8 cellular contexts compared by ENCODE assay signal in genomic region chr19:17766543-17767131, GRCh38. TPM values are rescaled to one million over a fixed set of nuclear protein-coding genes. Genes with fewer than 3 reads are reported as not detected.
A peak's percentile ranks its signal among the peaks of the same experiment; 100 is the strongest.
DNase-seq lines count a peak whose midpoint lies in the region; ATAC-seq and TF ChIP-seq lines count a peak whose summit lies in the region.

No MANE protein-coding gene starts in this region.

- H3K27ac ChIP-seq in SJSA1 (no peak overlapping the region), duodenal mucosa (ENCODE audit: low read depth, low read length) (peak overlapping the region; percentile 17), lung (ENCODE audit: low read depth in 1 of 2, low read length in 1 of 2) (no peak overlapping the region), tibial artery (no peak overlapping the region)

- H3K9me3 ChIP-seq in SJSA1 (replicated peaks) = no peaks in the 10 kb centered on the region
- H3K9me3 ChIP-seq in duodenal mucosa (ENCODE audit: control insufficient read depth in 1 of 2, low read length in 2 of 2) = no peaks in the 10 kb centered on the region
- no peaks in the 10 kb centered on the region for H3K9me3 ChIP-seq in lung (ENCODE audit: control insufficient read depth in 2 of 2, insufficient read depth in 1 of 2, low read length in 1 of 2)
- no peaks in the 10 kb centered on the region for H3K9me3 ChIP-seq in tibial artery

- H3K4me3 ChIP-seq in SJSA1 = no peak overlapping the region
- no peak overlapping the region for H3K4me3 ChIP-seq in duodenal mucosa (ENCODE audit: low read depth in 1 of 2, low read length in 2 of 2)
- no peak overlapping the region for H3K4me3 ChIP-seq in lung
- no peak overlapping the region for H3K4me3 ChIP-seq in tibial artery

- ATAC-seq in lung (ENCODE audit: insufficient read depth, low FRiP score) (peak; percentile 51), HG03460 (IDR thresholded peaks at IDR 0.05; ENCODE audit: unreplicated experiment) (no peak)

- no peaks in the 10 kb centered on the region for H3K27me3 ChIP-seq in SJSA1 (replicated peaks)
- H3K27me3 ChIP-seq in duodenal mucosa (ENCODE audit: control insufficient read depth in 1 of 2, insufficient read depth in 2 of 2, low read length in 2 of 2) = no peaks in the 10 kb centered on the region
- no peaks in the 10 kb centered on the region for H3K27me3 ChIP-seq in lung (ENCODE audit: control insufficient read depth, insufficient read depth)
- peaks cover 0 to 27% of the 10 kb centered on the region in 2 donors for H3K27me3 ChIP-seq in tibial artery

- DNase-seq in DMS79 treated with DMSO at 0.1 percent for 48 hours (lab: John Stamatoyannopoulos, UW) (peak; percentile 33), Kasumi-1 (lab: John Stamatoyannopoulos, UW) (peak; percentile 74 to 80), SJSA1 (ENCODE audit: low read depth in 1 of 2, low spot score in 2 of 2) (peak; percentile 51 to 87), lung (ENCODE audit: low spot score) (peak; percentile 83), tibial artery (peak; percentile 70 to 85), middle frontal gyrus (ENCODE audit: extremely low spot score, low spot score) (no peak)

- peak; percentile 70 for TF ChIP-seq CTCF in lung (IDR thresholded peaks at IDR 0.05; ENCODE audit: control extremely low read depth, extremely low read depth)
- peak; percentile 71 to 80 for TF ChIP-seq CTCF in tibial artery (IDR thresholded peaks at IDR 0.05)

- peak overlapping the region in 1 of 2 donors; percentile 1 for H3K9ac ChIP-seq in duodenal mucosa (ENCODE audit: low read depth in 1 of 2, low read length in 2 of 2)

- intact Hi-C loops in tibial artery (cut with DNase I; ENCODE audit: low total_unique reads) = loop anchor here (5.0 kb wide), 1 partner anchor 159 kb away; no protein-coding TSS in a partner anchor

- 20 to 27% methylated on average over 29 of the region's 29 CpGs for WGBS in lung, 2 donors

- H3K36me3 ChIP-seq in SJSA1 = no peaks in the 10 kb centered on the region
- H3K36me3 ChIP-seq in duodenal mucosa (ENCODE audit: control insufficient read depth in 1 of 2, insufficient read depth in 2 of 2, low read length in 2 of 2) = peaks cover 0 to 5% of the 10 kb centered on the region in 2 donors
- H3K36me3 ChIP-seq in lung (ENCODE audit: control insufficient read depth in 2 of 2, insufficient read depth in 2 of 2, low read length in 2 of 2) = no peaks in the 10 kb centered on the region
- H3K36me3 ChIP-seq in tibial artery = no peaks in the 10 kb centered on the region

- H3K4me1 ChIP-seq in SJSA1 (replicated peaks) (peaks cover 7% of the 10 kb centered on the region), duodenal mucosa (ENCODE audit: control insufficient read depth in 1 of 2, insufficient read depth in 2 of 2, low read length in 2 of 2) (peaks cover 5 to 13% of the 10 kb centered on the region in 2 donors), lung (ENCODE audit: control insufficient read depth in 2 of 2, insufficient read depth in 2 of 2, low read length in 2 of 2) (peaks cover 0 to 5% of the 10 kb centered on the region in 2 donors), tibial artery (peaks cover 0 to 8% (median 6%) of the 10 kb centered on the region in 4 donors)

RNA-seq across cellular contexts. Expression of gene FCHO1, which starts 15.4 kb away (rescaled TPM):
- 0.63 TPM in 1 of 2 replicates, not detected in the other for total RNA-seq in SJSA1 (2014; rRNA removed; shearing (Covaris generic))
- 1 to 10 TPM; 6.1 to 9.4 TPM for total RNA-seq in lung
- 10 to 100 TPM in 1 of 2 donors, 1 to 10 TPM in 1; 3.2 to 10.4 TPM for polyA plus RNA-seq in lung

RNA-seq across cellular contexts. Expression of gene B3GNT3, which starts 28.3 kb away (rescaled TPM):
- not detected in 2 replicates for total RNA-seq in SJSA1 (2014; rRNA removed; shearing (Covaris generic))
- total RNA-seq in lung = 1 to 10 TPM in 1 of 2 donors, under 1 TPM in 1; 1.00 to 2.0 TPM
- polyA plus RNA-seq in lung = 1 to 10 TPM; 2.0 to 3.0 TPM

RNA-seq across cellular contexts. Expression of gene MAP1S, which starts 47.4 kb away (rescaled TPM):
- 8.1 and 9.0 TPM in 2 replicates for total RNA-seq in SJSA1 (2014; rRNA removed; shearing (Covaris generic))
- 10 to 100 TPM; 36.3 to 71.1 TPM for total RNA-seq in lung
- polyA plus RNA-seq in lung = 10 to 100 TPM; 32.1 to 40.6 TPM

RNA-seq across cellular contexts. Expression of gene INSL3, which starts 54.7 kb away (rescaled TPM):
- not detected in 2 replicates for total RNA-seq in SJSA1 (2014; rRNA removed; shearing (Covaris generic))
- not detected for total RNA-seq in lung
- 1 to 10 TPM in 1 of 2 donors, not detected in 1; 1.5 TPM for polyA plus RNA-seq in lung
